ENCODE assay signal across 22 cellular contexts in genomic region chr11:71180694-71181466, GRCh38.
"Had no signal": no experiment of that assay in that cellular context is flagged by ENCODE, and none has a peak within 500 bp of the region (broad histone marks: within the 10 kb centered on the region; RNA-seq: fewer than 3 reads in every experiment).

No MANE protein-coding gene starts in this region.

- H3K27ac Mint-ChIP-seq: activated CD4-positive, alpha-beta memory T cell treated with anti-CD3 and anti-CD28 coated beads, Interleukin-2, amount 10 ng/mL, durations not matched to agents 7 days and 5 days; activated CD4-positive, alpha-beta T cell treated with anti-CD3 and anti-CD28 coated beads, Interleukin-2, amount 10 ng/mL, durations not matched to agents 24 days and 14 days; activated naive CD4-positive, alpha-beta T cell treated with anti-CD3 and anti-CD28 coated beads, Interleukin-2, amount 50 U/mL, for 24 hours; brain; naive B cell; stimulated activated naive CD8-positive, alpha-beta T cell treated with anti-CD3 and anti-CD28 coated beads, Interleukin-15, amount 100 ng/mL, for 72 hours; T-helper 2 cell treated with Interferon-gamma antibody and Interleukin-4, amounts not matched to agents 5 μg/mL and 100 μg/mL, for 36 hours had no signal

- ATAC-seq: activated CD4-positive, CD25-positive, alpha-beta regulatory T cell treated with anti-CD3 and anti-CD28 coated beads, Interleukin-2, amount 50 U/mL, for 24 hours; esophagus mucosa; left cardiac atrium; stimulated activated naive CD8-positive, alpha-beta T cell treated with anti-CD3 and anti-CD28 coated beads, Interleukin-15, amount 100 ng/mL, for 72 hours had no signal

- H3K36me3 Mint-ChIP-seq: activated naive CD4-positive, alpha-beta T cell treated with anti-CD3 and anti-CD28 coated beads, Interleukin-2, amount 50 U/mL, for 24 hours had no signal

- H3K4me1 Mint-ChIP-seq: activated CD4-positive, alpha-beta memory T cell treated with anti-CD3 and anti-CD28 coated beads, Interleukin-2, amount 10 ng/mL, durations not matched to agents 7 days and 5 days; activated CD4-positive, alpha-beta T cell treated with anti-CD3 and anti-CD28 coated beads, Interleukin-2, amount 10 ng/mL, durations not matched to agents 24 days and 14 days; activated naive CD4-positive, alpha-beta T cell treated with anti-CD3 and anti-CD28 coated beads, Interleukin-2, amount 50 U/mL, for 24 hours; brain; naive B cell; stimulated activated naive CD8-positive, alpha-beta T cell treated with anti-CD3 and anti-CD28 coated beads, Interleukin-15, amount 100 ng/mL, for 72 hours had no signal

- H3K4me3 Mint-ChIP-seq: activated CD4-positive, alpha-beta memory T cell treated with anti-CD3 and anti-CD28 coated beads, Interleukin-2, amount 10 ng/mL, durations not matched to agents 7 days and 5 days; activated CD4-positive, alpha-beta T cell treated with anti-CD3 and anti-CD28 coated beads, Interleukin-2, amount 10 ng/mL, durations not matched to agents 24 days and 14 days; activated naive CD4-positive, alpha-beta T cell treated with anti-CD3 and anti-CD28 coated beads, Interleukin-2, amount 50 U/mL, for 24 hours; brain; naive B cell; stimulated activated naive CD8-positive, alpha-beta T cell treated with anti-CD3 and anti-CD28 coated beads, Interleukin-15, amount 100 ng/mL, for 72 hours; T-helper 2 cell treated with Interferon-gamma antibody and Interleukin-4, amounts not matched to agents 5 μg/mL and 100 μg/mL, for 36 hours had no signal

- H3K9me3 Mint-ChIP-seq: activated CD4-positive, alpha-beta memory T cell treated with anti-CD3 and anti-CD28 coated beads, Interleukin-2, amount 10 ng/mL, durations not matched to agents 7 days and 5 days had no signal

- DNase-seq: activated CD4-positive, alpha-beta memory T cell treated with anti-CD3 and anti-CD28 coated beads, Interleukin-2, amount 10 ng/mL, durations not matched to agents 7 days and 5 days; activated CD4-positive, alpha-beta T cell treated with anti-CD3 and anti-CD28 coated beads, Interleukin-2, amount 10 ng/mL, durations not matched to agents 24 days and 14 days; activated gamma-delta T cell treated with Interleukin-2 at 50 U/mL for 16 hours; central memory CD4-positive, alpha-beta T cell; effector memory CD4-positive, alpha-beta T cell; foreskin melanocyte; glutamatergic neuron; hypothalamus; left cardiac atrium; mesenchymal stem cell; mucosa of descending colon; naive B cell; occipital lobe; posterior cingulate gyrus; stimulated activated CD4-positive, alpha-beta T cell treated with anti-CD3 and anti-CD28 coated beads, Interleukin-1b, Interleukin-23, amount 100 ng/mL, for 48 hours; stimulated activated naive CD8-positive, alpha-beta T cell treated with anti-CD3 and anti-CD28 coated beads, Interleukin-15, amount 100 ng/mL, for 72 hours; tibial artery had no signal
